In genomic region chr2:169732583-169733358, GRCh38 we compare ENCODE assay signal across 8 cellular contexts. TPM values are rescaled to one million over a fixed set of nuclear protein-coding genes. Genes with fewer than 3 reads are reported as not detected.
DNase-seq lines count a peak whose midpoint lies in the region; ATAC-seq, FAIRE-seq and TF ChIP-seq lines count a peak whose summit lies in the region.

No MANE protein-coding gene starts in this region.

- H3K27ac Mint-ChIP-seq in neural crest cell (ENCODE audit: unreplicated experiment) = no peak overlapping the region

- peaks cover 42% of the 10 kb centered on the region for H3K4me1 Mint-ChIP-seq in neural crest cell

- DNase-seq in ELR (ENCODE audit: low read depth) (peak; percentile 11), epithelial cell of esophagus (ENCODE audit: low read depth) (no peak), neural crest cell (ENCODE audit: low read depth, low spot score) (no peak), NCI-H748 (lab: John Stamatoyannopoulos, UW; ENCODE audit: unreplicated experiment) (no peak), urothelium cell line (ENCODE audit: low spot score) (no peak), NCI-H345 treated with DMSO at 0.1 percent for 48 hours (lab: John Stamatoyannopoulos, UW; ENCODE audit: unreplicated experiment) (no peak)

- no peak for ATAC-seq in GM18517 (IDR thresholded peaks at IDR 0.05; ENCODE audit: unreplicated experiment)

- peaks cover 11% of the 10 kb centered on the region for H3K27me3 Mint-ChIP-seq in neural crest cell (ENCODE audit: low read depth)

- no peaks in the 10 kb centered on the region for H3K36me3 Mint-ChIP-seq in neural crest cell (ENCODE audit: low read depth)

- peaks cover 16% of the 10 kb centered on the region for H3K36me3 ChIP-seq in OCI-LY3 (replicated peaks; ENCODE audit: low read depth, low read length)

- peak overlapping the region; percentile 87 for H2AFZ ChIP-seq in OCI-LY3 (ENCODE audit: low read depth, low read length)

- no peaks in the 10 kb centered on the region; the same call in 1 of the 2 replicates for H4K20me1 ChIP-seq in OCI-LY3 (ENCODE audit: insufficient read depth, low read length)

- no peaks in the 10 kb centered on the region for H3K27me3 ChIP-seq in OCI-LY3 (ENCODE audit: low read depth, low read length)

- H3K9me3 ChIP-seq in OCI-LY3 (ENCODE audit: insufficient read depth, low read length) = no peaks in the 10 kb centered on the region

- peak overlapping the region; percentile 97 for H3K4me3 Mint-ChIP-seq in neural crest cell

- no peak for FAIRE-seq in urothelium cell line (lab: Jason Lieb, UNC)

- peak overlapping the region; percentile 97 for H3K4me3 ChIP-seq in OCI-LY3 (ENCODE audit: low read length)
- H3K4me3 ChIP-seq in epithelial cell of esophagus (ENCODE audit: low read length) = peak overlapping the region; percentile 61

- H3K4me1 ChIP-seq in OCI-LY3 (ENCODE audit: low read length) = peaks cover 29% of the 10 kb centered on the region

- peak overlapping the region; percentile 72 for H3K4me2 ChIP-seq in OCI-LY3 (ENCODE audit: low read length)

- peaks cover 38% of the 10 kb centered on the region for H3K79me2 ChIP-seq in OCI-LY3 (ENCODE audit: low read length)

- H3K9me3 Mint-ChIP-seq in neural crest cell = no peaks in the 10 kb centered on the region

- H3K27ac ChIP-seq in OCI-LY3 (ENCODE audit: low read length) = no peak overlapping the region

- peak overlapping the region; percentile 94 for H3K9ac ChIP-seq in OCI-LY3 (ENCODE audit: low read length)

- TF ChIP-seq CTCF in OCI-LY3 (IDR thresholded peaks at IDR 0.05; ENCODE audit: low read depth, low read length) (no peak), epithelial cell of esophagus (IDR thresholded peaks at IDR 0.05; ENCODE audit: insufficient read depth, low read depth, low read length, missing control alignments) (no peak), neural crest cell (conservative IDR thresholded peaks at IDR 0.05) (no peak)

RNA-seq across cellular contexts. Expression of gene KLHL23, which starts 0.9 kb away (rescaled TPM):
- 67.0 and 67.2 TPM in 2 replicates for total RNA-seq in neural crest cell

RNA-seq across cellular contexts. Expression of gene PHOSPHO2, which starts 38.5 kb away (rescaled TPM):
- total RNA-seq in neural crest cell = 8.3 and 8.6 TPM in 2 replicates

RNA-seq across cellular contexts. Expression of gene CFAP210, which starts 38.6 kb away (rescaled TPM):
- total RNA-seq in neural crest cell = 1.0 and 2.3 TPM in 2 replicates
